ENCODE assay signal across 12 cellular contexts in genomic region chr10:12579954-12580858, GRCh38.
DNase-seq lines count a peak whose midpoint lies in the region; ATAC-seq, FAIRE-seq and TF ChIP-seq lines count a peak whose summit lies in the region.
"Had no signal": no experiment of that assay in that cellular context is flagged by ENCODE, and none has a peak within 500 bp of the region (broad histone marks: within the 10 kb centered on the region; RNA-seq: fewer than 3 reads in every experiment).

No MANE protein-coding gene starts in this region.

- H4K20me1 ChIP-seq in DND-41 (ENCODE audit: insufficient read depth, low read length), result no peaks in the 10 kb centered on the region

- no peak overlapping the region for H2AFZ ChIP-seq in DND-41 (ENCODE audit: low read depth, low read length)

- peaks cover 29% of the 10 kb centered on the region for H3K4me1 ChIP-seq in DND-41 (ENCODE audit: insufficient read depth, low read length)

- no peak for TF ChIP-seq CTCF in DND-41 (IDR thresholded peaks at IDR 0.05; ENCODE audit: borderline replicate concordance, extremely low read depth, low read length, poor library complexity, severe bottlenecking)

- H3K4me3 ChIP-seq in DND-41 (ENCODE audit: low read depth in 1 of 2, low read length in 2 of 2), result no peak overlapping the region

- H3K27me3 ChIP-seq in DND-41 (ENCODE audit: insufficient read depth, low read length, poor library complexity), result no peaks in the 10 kb centered on the region

- ATAC-seq in DND-41 (ENCODE audit: insufficient read depth, low read depth) (peak; percentile 51; the same call in 1 of the 3 replicates), GM21447 (IDR thresholded peaks at IDR 0.05; ENCODE audit: unreplicated experiment) (peak; percentile 91), HG03565 (IDR thresholded peaks at IDR 0.05; ENCODE audit: unreplicated experiment) (peak; percentile 38)
- ATAC-seq: natural killer cell treated with Interleukin-12 subunit alpha and Interleukin-12 subunit beta and Interleukin-15 and Interleukin-18, amount 100 ng/mL, for 72 hours; Panc1 had no signal

- no peaks in the 10 kb centered on the region; the same call in 1 of the 2 replicates for H3K36me3 ChIP-seq in DND-41 (ENCODE audit: insufficient read depth, low read length)

- DNase-seq in DND-41 (no peak), NK-92 (lab: John Stamatoyannopoulos, UW; ENCODE audit: unreplicated experiment) (no peak), cerebellum (ENCODE audit: low spot score) (no peak), NCI-H1092 (lab: John Stamatoyannopoulos, UW) (no peak)
- no peak for DNase-seq in activated naive CD4-positive, alpha-beta T cell treated with Interleukin-2 at 50 U/mL for 16 hours
- DNase-seq: activated CD4-positive, alpha-beta T cell treated with anti-CD3 and anti-CD28 coated beads, Interleukin-2, amount 50 U/mL, for 48 hours; Karpas-422 had no signal

- peak overlapping the region; percentile 55 for H3K27ac ChIP-seq in DND-41 (ENCODE audit: low read length)

- no peak overlapping the region for H3K4me2 ChIP-seq in DND-41 (ENCODE audit: insufficient read depth, low read length)

- H3K9me3 ChIP-seq in DND-41 (ENCODE audit: insufficient read depth, low read length, severe bottlenecking), result peaks cover 8% of the 10 kb centered on the region

- peak; percentile 76 for FAIRE-seq in islet of Langerhans (lab: Jason Lieb, UNC)

- H3K9ac ChIP-seq in DND-41 (ENCODE audit: low read depth, low read length), result no peak overlapping the region

- no peaks in the 10 kb centered on the region; the same call in 1 of the 2 replicates for H3K79me2 ChIP-seq in DND-41 (ENCODE audit: insufficient read depth, low read length)

Comparison
In these comparisons a context has a peak if more than half of its experiments do, and no peak if none do; other contexts are left out.
1. ATAC-seq: peak in every context shown above with its lines; median percentile 91 in GM21447; 51 in DND-41; 38 in HG03565.